Comparison of ENCODE assay signal across 29 cellular contexts in genomic region chr2:88442501-88442900, GRCh38. TPM values are rescaled to one million over a fixed set of nuclear protein-coding genes. Genes with fewer than 3 reads are reported as not detected.
"Had no signal": no experiment of that assay in that cellular context is flagged by ENCODE, and none has a peak within 500 bp of the region (broad histone marks: within the 10 kb centered on the region; RNA-seq: fewer than 3 reads in every experiment).

No MANE protein-coding gene starts in this region.

- H3K36me3 Mint-ChIP-seq: activated naive CD8-positive, alpha-beta T cell treated with anti-CD3 and anti-CD28 coated beads, Interleukin-2, amount 10 ng/mL, durations not matched to agents 7 days and 5 days; naive thymus-derived CD4-positive, alpha-beta T cell had no signal

- ATAC-seq: activated CD4-positive, alpha-beta T cell treated with anti-CD3 and anti-CD28 coated beads for 36 hours; gastroesophageal sphincter; lower lobe of right lung; naive thymus-derived CD4-positive, alpha-beta T cell; sciatic nerve had no signal

- H3K27me3 ChIP-seq: upper lobe of left lung had no signal

- H3K4me3 Mint-ChIP-seq: activated B cell treated with CpG ODN at 0.5 μM for 24 hours; activated CD4-positive, alpha-beta T cell treated with anti-CD3 and anti-CD28 coated beads for 36 hours; activated naive CD4-positive, alpha-beta T cell treated with anti-CD3 and anti-CD28 coated beads for 36 hours; activated naive CD8-positive, alpha-beta T cell treated with anti-CD3 and anti-CD28 coated beads, Interleukin-2, amount 10 ng/mL, durations not matched to agents 7 days and 5 days; central memory CD8-positive, alpha-beta T cell; endodermal cell; naive thymus-derived CD4-positive, alpha-beta T cell; neural crest cell had no signal

- H3K9me3 ChIP-seq: breast epithelium, esophagus squamous epithelium, gastroesophageal sphincter, lower lobe of right lung, thoracic aorta, upper lobe of left lung had no signal

- H3K27ac Mint-ChIP-seq: activated B cell treated with CpG ODN at 0.5 μM for 24 hours; activated CD4-positive, alpha-beta T cell treated with anti-CD3 and anti-CD28 coated beads for 36 hours; activated naive CD4-positive, alpha-beta T cell treated with anti-CD3 and anti-CD28 coated beads for 36 hours; activated naive CD8-positive, alpha-beta T cell treated with anti-CD3 and anti-CD28 coated beads, Interleukin-2, amount 10 ng/mL, durations not matched to agents 7 days and 5 days; endodermal cell; naive thymus-derived CD4-positive, alpha-beta T cell had no signal

- H3K9me3 Mint-ChIP-seq: activated B cell treated with CpG ODN at 0.5 μM for 24 hours; activated naive CD4-positive, alpha-beta T cell treated with anti-CD3 and anti-CD28 coated beads for 36 hours; activated naive CD8-positive, alpha-beta T cell treated with anti-CD3 and anti-CD28 coated beads, Interleukin-2, amount 10 ng/mL, durations not matched to agents 7 days and 5 days; central memory CD8-positive, alpha-beta T cell; endodermal cell; naive thymus-derived CD4-positive, alpha-beta T cell; neural crest cell had no signal

- H3K4me1 ChIP-seq: breast epithelium, esophagus squamous epithelium, gastroesophageal sphincter, lower lobe of right lung, upper lobe of left lung had no signal

- H3K4me1 Mint-ChIP-seq: activated B cell treated with CpG ODN at 0.5 μM for 24 hours; activated CD4-positive, alpha-beta T cell treated with anti-CD3 and anti-CD28 coated beads for 36 hours; activated naive CD8-positive, alpha-beta T cell treated with anti-CD3 and anti-CD28 coated beads, Interleukin-2, amount 10 ng/mL, durations not matched to agents 7 days and 5 days; central memory CD8-positive, alpha-beta T cell; naive thymus-derived CD4-positive, alpha-beta T cell had no signal

- DNase-seq: activated B cell treated with CpG ODN at 0.5 μM for 24 hours; activated CD4-positive, alpha-beta T cell treated with anti-CD3 and anti-CD28 coated beads for 36 hours; activated CD4-positive, alpha-beta T cell treated with anti-CD3 and anti-CD28 coated beads, Interleukin-2, amount 50 U/mL, for 48 hours; activated naive CD4-positive, alpha-beta T cell treated with anti-CD3 and anti-CD28 coated beads for 36 hours; activated naive CD8-positive, alpha-beta T cell treated with anti-CD3 and anti-CD28 coated beads, Interleukin-2, amount 10 ng/mL, durations not matched to agents 7 days and 5 days; activated T-cell treated with anti-CD3 and anti-CD28 coated beads, Interleukin-2, amount 50 U/mL, for 48 hours; amniotic stem cell; endodermal cell; esophagus squamous epithelium; head of caudate nucleus; hypothalamus; lower lobe of right lung; naive thymus-derived CD4-positive, alpha-beta T cell; occipital lobe; small intestine; stimulated activated CD8-positive, alpha-beta memory T cell treated with anti-CD3 and anti-CD28 coated beads, Interleukin-4, amount 100 ng/mL, for 48 hours; stimulated activated naive CD4-positive, alpha-beta T cell; T1000 had no signal

- H3K27ac ChIP-seq: breast epithelium, coronary artery, esophagus squamous epithelium, gastroesophageal sphincter, lower lobe of right lung, thoracic aorta, upper lobe of left lung had no signal

RNA-seq across cellular contexts. Expression of gene FOXI3, which starts 10.0 kb away (rescaled TPM):
- total RNA-seq: activated B cell treated with CpG ODN at 0.5 μM for 24 hours; activated CD4-positive, alpha-beta T cell treated with anti-CD3 and anti-CD28 coated beads for 36 hours; activated CD8-positive, alpha-beta memory T cell treated with anti-CD3 and anti-CD28 coated beads for 36 hours; activated naive CD4-positive, alpha-beta T cell treated with anti-CD3 and anti-CD28 coated beads for 36 hours; activated naive CD8-positive, alpha-beta T cell treated with anti-CD3 and anti-CD28 coated beads, Interleukin-2, amount 10 ng/mL, durations not matched to agents 7 days and 5 days; breast epithelium; esophagus squamous epithelium; gastroesophageal sphincter; lower lobe of right lung; naive thymus-derived CD4-positive, alpha-beta T cell; sciatic nerve; T-helper 1 cell treated with Interleukin-12 subunit alpha and Interleukin-12 subunit beta and Interleukin-4 antibody, amounts not matched to agents 30 ng/mL and 1 ng/mL, for 36 hours; thoracic aorta had no signal
- polyA plus RNA-seq: keratinocyte; naive thymus-derived CD4-positive, alpha-beta T cell; small intestine had no signal
